7 cellular contexts compared by ENCODE assay signal in genomic region chr2:42809876-42810125, GRCh38. TPM values are rescaled to one million over a fixed set of nuclear protein-coding genes. Genes with fewer than 3 reads are reported as not detected.
DNase-seq lines count a peak whose midpoint lies in the region; ATAC-seq and TF ChIP-seq lines count a peak whose summit lies in the region.

No MANE protein-coding gene starts in this region.

- peak overlapping the region; percentile 59 for H2AFZ ChIP-seq in neural progenitor cell (replicated peaks)

- peaks cover 6% of the 10 kb centered on the region for H3K36me3 Mint-ChIP-seq in activated CD4-positive, alpha-beta memory T cell treated with anti-CD3 and anti-CD28 coated beads for 36 hours
- peaks cover 8% of the 10 kb centered on the region for H3K36me3 Mint-ChIP-seq in neural progenitor cell

- ATAC-seq in GM19463 (IDR thresholded peaks at IDR 0.05; ENCODE audit: unreplicated experiment), result peak; percentile 54

- POLR2A ChIA-PET in activated CD4-positive, alpha-beta memory T cell treated with anti-CD3 and anti-CD28 coated beads for 36 hours (lab: Charles Lee), result interaction anchor here (0.9 to 2.8 kb wide), 9 partner anchors 9 to 786 kb away, joined by 3 to 19 read pairs (median 4); partner anchors contain the start of genes HAAO and THADA

- H3K27me3 Mint-ChIP-seq in activated CD4-positive, alpha-beta memory T cell treated with anti-CD3 and anti-CD28 coated beads for 36 hours, result peaks cover 4% of the 10 kb centered on the region
- H3K27me3 Mint-ChIP-seq in neural progenitor cell (ENCODE audit: insufficient read depth, low read depth), result peaks cover 15% of the 10 kb centered on the region

- H3K4me1 Mint-ChIP-seq in activated CD4-positive, alpha-beta memory T cell treated with anti-CD3 and anti-CD28 coated beads for 36 hours (ENCODE audit: low read depth), result peaks cover 12% of the 10 kb centered on the region
- peaks cover 22% of the 10 kb centered on the region for H3K4me1 Mint-ChIP-seq in neural progenitor cell

- H3K9me3 ChIP-seq in neural progenitor cell (ENCODE audit: low read depth), result no peaks in the 10 kb centered on the region

- TF ChIP-seq CTCF in foreskin fibroblast (IDR thresholded peaks at IDR 0.05; ENCODE audit: low read depth, low read length) (no peak), neural progenitor cell (IDR thresholded peaks at IDR 0.05) (peak; percentile 43)

- CTCF ChIA-PET in activated CD4-positive, alpha-beta memory T cell treated with anti-CD3 and anti-CD28 coated beads for 36 hours (lab: Charles Lee), result interaction anchor here (1.4 to 7.4 kb wide), 3 partner anchors 15 to 147 kb away, joined by 4 to 43 read pairs (median 5); no protein-coding TSS in a partner anchor

- peaks cover 7% of the 10 kb centered on the region for H3K4me1 ChIP-seq in neural progenitor cell

- peak overlapping the region; percentile 79 for H3K4me2 ChIP-seq in neural progenitor cell

- DNase-seq in Daoy (ENCODE audit: low read depth) (peak; percentile 93), LHCN-M2 (ENCODE audit: low read depth) (peak; percentile 84), foreskin fibroblast (peak; percentile 79 to 94), neural progenitor cell (ENCODE audit: low spot score) (peak; percentile 86), COR-L47 (lab: John Stamatoyannopoulos, UW) (no peak)
- peak; percentile 76 for DNase-seq in activated CD4-positive, alpha-beta memory T cell treated with anti-CD3 and anti-CD28 coated beads for 36 hours

- no peak overlapping the region for H3K9ac ChIP-seq in neural progenitor cell

- H3K27ac Mint-ChIP-seq in activated CD4-positive, alpha-beta memory T cell treated with anti-CD3 and anti-CD28 coated beads for 36 hours, result peak overlapping the region; percentile 78
- H3K27ac Mint-ChIP-seq in neural progenitor cell, result no peak overlapping the region

- no peaks in the 10 kb centered on the region for H3K36me3 ChIP-seq in neural progenitor cell

- H3K4me3 ChIP-seq in foreskin fibroblast (ENCODE audit: low read depth in 1 of 2, low read length in 2 of 2) (peak overlapping the region; percentile 54), neural progenitor cell (peak overlapping the region; percentile 62)

- H3K79me2 ChIP-seq in neural progenitor cell (ENCODE audit: low read depth), result no peaks in the 10 kb centered on the region

- H3K27me3 ChIP-seq in neural progenitor cell, result peaks cover 16% of the 10 kb centered on the region

- H3K9me3 Mint-ChIP-seq in activated CD4-positive, alpha-beta memory T cell treated with anti-CD3 and anti-CD28 coated beads for 36 hours, result no peaks in the 10 kb centered on the region
- H3K9me3 Mint-ChIP-seq in neural progenitor cell, result peaks cover 21% of the 10 kb centered on the region

- H3K4me3 Mint-ChIP-seq in activated CD4-positive, alpha-beta memory T cell treated with anti-CD3 and anti-CD28 coated beads for 36 hours, result peak overlapping the region; percentile 74
- peak overlapping the region; percentile 84 for H3K4me3 Mint-ChIP-seq in neural progenitor cell

- H3F3A ChIP-seq in neural progenitor cell (ENCODE audit: low read depth), result peaks cover 34% of the 10 kb centered on the region

- intact Hi-C loops in activated CD4-positive, alpha-beta memory T cell treated with anti-CD3 and anti-CD28 coated beads for 36 hours (cut with micrococcal nuclease), result loop anchor here (1.0 to 5.0 kb wide), 4 partner anchors 242 to 448 kb away; partner anchors contain the start of genes COX7A2L, MTA3 and ZFP36L2

- H4K20me1 ChIP-seq in neural progenitor cell (ENCODE audit: low read depth), result no peaks in the 10 kb centered on the region

- H3K27ac ChIP-seq in neural progenitor cell, result no peak overlapping the region

RNA-seq across cellular contexts. Expression of gene HAAO, which starts 17.4 kb away (rescaled TPM):
- not detected in 2 replicates for total RNA-seq in Daoy (2014; rRNA removed; shearing (Covaris generic))
- total RNA-seq in LHCN-M2 (2014; rRNA removed) (not detected in 2 replicates), neural progenitor cell (ENCODE audit: low replicate concordance) (0.77 and 2.8 TPM in 2 replicates)
- not detected for polyA plus RNA-seq in LHCN-M2 (2012)
- under 1 TPM in 1 of 2 experiments, not detected in 1; 0.17 TPM for total RNA-seq in activated CD4-positive, alpha-beta memory T cell treated with anti-CD3 and anti-CD28 coated beads for 36 hours

RNA-seq across cellular contexts. Expression of gene OXER1, which starts 45.9 kb away (rescaled TPM):
- not detected in 2 replicates for total RNA-seq in Daoy (2014; rRNA removed; shearing (Covaris generic))
- total RNA-seq in LHCN-M2 (2014; rRNA removed), result 0.13 and 0.52 TPM in 2 replicates
- polyA plus RNA-seq in LHCN-M2 (2012), result 0.13 TPM
- total RNA-seq in activated CD4-positive, alpha-beta memory T cell treated with anti-CD3 and anti-CD28 coated beads for 36 hours, result not detected
- 0.62 and 0.88 TPM in 2 replicates for total RNA-seq in neural progenitor cell (ENCODE audit: low replicate concordance)
